ENCODE assay signal across 28 cellular contexts in the genomic region with DNA sequence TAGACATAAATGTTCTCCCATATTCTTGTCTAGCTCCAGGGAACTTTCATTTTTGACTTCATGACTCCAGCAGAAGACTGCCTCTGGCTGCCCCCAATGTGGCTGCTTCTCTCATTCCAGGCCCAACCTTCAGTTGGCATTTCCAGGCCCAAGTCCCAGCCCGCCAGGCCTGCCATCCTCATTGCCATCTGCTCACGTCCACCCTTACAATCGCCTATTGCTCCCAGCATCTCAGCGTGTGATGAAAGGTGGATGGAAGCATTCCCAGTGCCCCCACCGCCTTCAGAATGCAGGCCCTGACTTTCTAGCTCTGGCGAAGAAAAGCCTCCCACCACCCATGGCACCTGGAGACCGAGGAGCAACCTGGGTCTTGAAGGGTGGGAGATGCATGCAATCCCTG.
"Had no signal": no experiment of that assay in that cellular context is flagged by ENCODE, and none has a peak within 500 bp of the region (broad histone marks: within the 10 kb centered on the region; RNA-seq: fewer than 3 reads in every experiment).

No MANE protein-coding gene starts in this region.

- H3K36me3 ChIP-seq: ovary, right lobe of liver, sigmoid colon, stomach, thoracic aorta, thyroid gland, tibial nerve, upper lobe of left lung had no signal

- ATAC-seq: naive thymus-derived CD8-positive, alpha-beta T cell; natural killer cell treated with Interleukin-12 subunit alpha and Interleukin-12 subunit beta and Interleukin-15 and Interleukin-18, amount 100 ng/mL, for 72 hours; psoas muscle; right cardiac atrium; right lobe of liver; stimulated activated effector memory CD8-positive, alpha-beta T cell treated with anti-CD3 and anti-CD28 coated beads, Interleukin-12 subunit alpha, Interleukin-12 subunit beta, amount 100 ng/mL, for 72 hours; stimulated activated naive B cell treated with anti-CD40 and anti-IgM and Interleukin-4, amounts not matched to agents 10 μg/mL and 1 μg/mL and 100 μg/mL, for 72 hours had no signal

- H3K36me3 Mint-ChIP-seq: stimulated activated effector memory CD8-positive, alpha-beta T cell treated with anti-CD3 and anti-CD28 coated beads, Interleukin-12 subunit alpha, Interleukin-12 subunit beta, amount 100 ng/mL, for 72 hours had no signal

- H3K27ac Mint-ChIP-seq: naive thymus-derived CD8-positive, alpha-beta T cell; natural killer cell treated with Interleukin-12 subunit alpha and Interleukin-12 subunit beta and Interleukin-15 and Interleukin-18, amount 100 ng/mL, for 72 hours; nephron progenitor cell; progenitor cell of endocrine pancreas; stimulated activated effector memory CD8-positive, alpha-beta T cell treated with anti-CD3 and anti-CD28 coated beads, Interleukin-12 subunit alpha, Interleukin-12 subunit beta, amount 100 ng/mL, for 72 hours; stimulated activated naive B cell treated with anti-CD40 and anti-IgM and Interleukin-4, amounts not matched to agents 10 μg/mL and 1 μg/mL and 100 μg/mL, for 72 hours; stimulated activated naive CD8-positive, alpha-beta T cell treated with anti-CD3 and anti-CD28 coated beads, Interleukin-15, Interleukin-2, amounts not matched to agents 100 ng/mL and 50 ng/mL, for 24 hours had no signal

- H3K4me1 Mint-ChIP-seq: neural crest cell; stimulated activated effector memory CD8-positive, alpha-beta T cell treated with anti-CD3 and anti-CD28 coated beads, Interleukin-12 subunit alpha, Interleukin-12 subunit beta, amount 100 ng/mL, for 72 hours; stimulated activated naive B cell treated with anti-CD40 and anti-IgM and Interleukin-4, amounts not matched to agents 10 μg/mL and 1 μg/mL and 100 μg/mL, for 72 hours had no signal

- H3K27ac ChIP-seq: ovary, parathyroid adenoma, psoas muscle, right lobe of liver, sigmoid colon, stomach, thoracic aorta, thyroid gland, tibial nerve, upper lobe of left lung had no signal

- H3K9me3 ChIP-seq: ovary, psoas muscle, right lobe of liver, sigmoid colon, thoracic aorta, thyroid gland, upper lobe of left lung had no signal

- H3K4me3 ChIP-seq: ovary, psoas muscle, right lobe of liver, sigmoid colon, stomach, thoracic aorta, thyroid gland, tibial nerve, upper lobe of left lung had no signal

- H3K4me1 ChIP-seq: parathyroid adenoma, psoas muscle, right lobe of liver, sigmoid colon, stomach, tibial nerve, upper lobe of left lung had no signal

- H3K27me3 ChIP-seq: ovary, right lobe of liver, sigmoid colon, thyroid gland, tibial nerve, upper lobe of left lung had no signal

- DNase-seq: naive thymus-derived CD8-positive, alpha-beta T cell; nephron progenitor cell; occipital lobe; ovary; posterior cingulate gyrus; psoas muscle; right cardiac atrium; right lobe of liver; sigmoid colon; small intestine; stimulated activated CD4-positive, alpha-beta T cell treated with anti-CD3 and anti-CD28 coated beads, Interleukin-15, amount 100 ng/mL, for 24 hours; stimulated activated CD4-positive, alpha-beta T cell treated with anti-CD3 and anti-CD28 coated beads, Interleukin-2, amount 100 ng/mL, for 24 hours; stimulated activated CD4-positive, alpha-beta T cell treated with anti-CD3 and anti-CD28 coated beads, Interleukin-2, amount 100 ng/mL, for 48 hours; stimulated activated CD4-positive, alpha-beta T cell treated with anti-CD3 and anti-CD28 coated beads, Interleukin-4, amount 100 ng/mL, for 24 hours; stimulated activated naive B cell treated with anti-CD40 and anti-IgM and Interleukin-4, amounts not matched to agents 10 μg/mL and 1 μg/mL and 100 μg/mL, for 72 hours; stimulated activated naive CD4-positive, alpha-beta T cell treated with Interleukin-2 at 50 U/mL for 16 hours; stomach; thyroid gland; trophoblast cell; upper lobe of left lung had no signal

- H3K4me3 Mint-ChIP-seq: natural killer cell treated with Interleukin-12 subunit alpha and Interleukin-12 subunit beta and Interleukin-15 and Interleukin-18, amount 100 ng/mL, for 72 hours; nephron progenitor cell; neural crest cell; stimulated activated effector memory CD8-positive, alpha-beta T cell treated with anti-CD3 and anti-CD28 coated beads, Interleukin-12 subunit alpha, Interleukin-12 subunit beta, amount 100 ng/mL, for 72 hours; stimulated activated naive B cell treated with anti-CD40 and anti-IgM and Interleukin-4, amounts not matched to agents 10 μg/mL and 1 μg/mL and 100 μg/mL, for 72 hours; stimulated activated naive CD8-positive, alpha-beta T cell treated with anti-CD3 and anti-CD28 coated beads, Interleukin-15, Interleukin-2, amounts not matched to agents 100 ng/mL and 50 ng/mL, for 24 hours had no signal
